Comparison of ENCODE assay signal across 8 cellular contexts in genomic region chr19:48638831-48639381, GRCh38. TPM values are rescaled to one million over a fixed set of nuclear protein-coding genes. Genes with fewer than 3 reads are reported as not detected.
DNase-seq lines count a peak whose midpoint lies in the region; ATAC-seq, FAIRE-seq and TF ChIP-seq lines count a peak whose summit lies in the region.

No MANE protein-coding gene starts in this region.

- peak; percentile 13 for ATAC-seq in K562

- BruUV-seq in K562 (replicated peaks; lab: Mats Ljungman, UMichigan): no TSS peak

- TF ChIP-seq RAD21 in K562 (CRISPR knock-in tag; conservative IDR thresholded peaks at IDR 0.05 in 1 of 2, IDR thresholded peaks at IDR 0.05 in 1 of 2): no peak

- H3K36me3 ChIP-seq in K562 (ENCODE audit: control insufficient read depth, insufficient read depth, low read length): no peaks in the 10 kb centered on the region
- H3K36me3 ChIP-seq in mucosa of stomach (ENCODE audit: control insufficient read depth, insufficient read depth, low read length): no peaks in the 10 kb centered on the region

- H3K4me2 ChIP-seq in K562 (ENCODE audit: insufficient read depth, low read length): peak overlapping the region; percentile 100

- H3K9me3 ChIP-seq in K562 (replicated peaks; ENCODE audit: control insufficient read depth, insufficient read depth, low read depth, low read length) (no peaks in the 10 kb centered on the region), mucosa of stomach (ENCODE audit: control insufficient read depth, low read length) (no peaks in the 10 kb centered on the region)

- peaks cover 3% of the 10 kb centered on the region for H3K9me1 ChIP-seq in K562 (ENCODE audit: control insufficient read depth, insufficient read depth, low read length)

- H3K4me3 ChIP-seq in K562: peak overlapping the region; percentile 51
- H3K4me3 ChIP-seq in mucosa of stomach (ENCODE audit: low read length): peak overlapping the region; percentile 5

- H4K20me1 ChIP-seq in K562 (replicated peaks; ENCODE audit: control insufficient read depth, insufficient read depth, low read length): 0 out of 2 replicates have a peak, but pooled peaks cover 4% of the 10 kb centered on the region

- CTCF ChIA-PET in K562 (lab: Yijun Ruan, JAX; ENCODE audit: low intra/inter-chr PET ratio): interaction anchor here (0.6 kb wide), 1 partner anchor 103 kb away, joined by 3 read pairs; no protein-coding TSS in a partner anchor

- peak overlapping the region; percentile 93 for H2AFZ ChIP-seq in K562 (ENCODE audit: low read depth, low read length)

- H3K79me2 ChIP-seq in K562 (ENCODE audit: control insufficient read depth, insufficient read depth, low read length): peaks cover 27% of the 10 kb centered on the region; the same call in 2 of the 3 replicates

- POLR2A ChIA-PET in K562 (lab: Yijun Ruan, JAX): interaction anchor here (1.1 to 1.3 kb wide), 2 partner anchors 142 to 355 kb away, joined by 3 to 4 read pairs; partner anchors contain the start of gene RUVBL2

- H3K27ac ChIP-seq in K562 (ENCODE audit: extremely low read depth, low read depth, low read length): peak overlapping the region; percentile 91

- no peak for TF ChIP-seq EP300 in K562 (IDR thresholded peaks at IDR 0.05; ENCODE audit: low read length)

- FAIRE-seq in K562 (lab: Jason Lieb, UNC) (peak; percentile 56), urothelium cell line (lab: Jason Lieb, UNC) (no peak)

- H3K4me1 ChIP-seq in K562 (replicated peaks in 1 of 2; ENCODE audit: control insufficient read depth in 2 of 2, insufficient read depth in 2 of 2, low read length in 2 of 2) (peaks cover 32 to 58% of the 10 kb centered on the region in 2 experiments), mucosa of stomach (ENCODE audit: control insufficient read depth, insufficient read depth, low read length) (peaks cover 30% of the 10 kb centered on the region)

- TF ChIP-seq CTCF in K562 (IDR thresholded peaks at IDR 0.05 in 2 of 3, conservative IDR thresholded peaks at IDR 0.05 in 1 of 3; ENCODE audit: insufficient read depth in 2 of 3, low read depth in 1 of 3, low read length in 3 of 3): no peak

- H3K27me3 ChIP-seq in K562 (ENCODE audit: control insufficient read depth in 2 of 2, insufficient read depth in 2 of 2, low read length in 2 of 2): no peaks in the 10 kb centered on the region
- no peaks in the 10 kb centered on the region for H3K27me3 ChIP-seq in mucosa of stomach (ENCODE audit: control insufficient read depth, insufficient read depth, low read length)

- 9% methylated on average over 16 of the region's 16 CpGs for WGBS in K562 (ENCODE audit: insufficient coverage, low coverage, missing lambda C conversion rate)

- peak; percentile 61 for TF ChIP-seq POLR2A in K562 (conservative IDR thresholded peaks at IDR 0.05)

- H3K9ac ChIP-seq in K562 (ENCODE audit: insufficient read depth in 1 of 2, low read depth in 2 of 2, low read length in 2 of 2): peak overlapping the region; percentile 78 to 94
- peak overlapping the region; percentile 92 for H3K9ac ChIP-seq in mucosa of stomach (ENCODE audit: low read length)

- peak; percentile 17 for DNase-seq in stimulated activated CD4-positive, alpha-beta T cell treated with anti-CD3 and anti-CD28 coated beads, Interleukin-4, amount 100 ng/mL, for 24 hours
- DNase-seq in stimulated activated CD4-positive, alpha-beta T cell treated with anti-CD3 and anti-CD28 coated beads, Interleukin-12 subunit alpha, Interleukin-12 subunit beta, amount 100 ng/mL, for 4 hours: no peak
- DNase-seq in K562 (ENCODE audit: extremely low read depth in 1 of 4, low spot score in 3 of 4) (peak; percentile 77 to 88 (median 80)), NCI-H2196 (lab: John Stamatoyannopoulos, UW; ENCODE audit: unreplicated experiment) (no peak), urothelium cell line (ENCODE audit: low spot score) (no peak), D341Med (ENCODE audit: low spot score) (no peak)
- no peak for DNase-seq in stimulated activated CD4-positive, alpha-beta T cell treated with anti-CD3 and anti-CD28 coated beads, Interleukin-15, amount 100 ng/mL, for 24 hours

- intact Hi-C loops in K562 (cut with micrococcal nuclease): no loop called here

- in situ Hi-C loops in K562 (cut with MboI): no loop called here

RNA-seq across cellular contexts. Expression of gene DBP, which starts 1.7 kb away (rescaled TPM):
- 1.9 and 3.2 TPM in 2 replicates for total RNA-seq in K562 (2011; cell fraction: chromatin; rRNA removed; ENCODE audit: low replicate concordance)
- 1.8 and 2.2 TPM in 2 replicates for total RNA-seq in K562 (2011; cell fraction: nucleolus; rRNA removed)
- 2.1 and 3.3 TPM in 2 replicates for total RNA-seq in K562 (2011; cell fraction: nucleoplasm; rRNA removed)
- 3.6 and 5.0 TPM in 2 replicates for total RNA-seq in K562 (2014; rRNA removed)
- 0.96 and 1.1 TPM in 2 replicates for total RNA-seq in K562 (2014; rRNA removed; fragmentation: Illumina TruSeq; extraction: Trizol)
- 3.7 and 3.9 TPM in 2 replicates for total RNA-seq in K562 (2015; rRNA removed; fragmentation: Illumina TruSeq; extraction: Trizol)
- total RNA-seq in K562 (2021): 2.6 and 5.5 TPM in 2 replicates
- polyA plus RNA-seq in K562 (2011; rRNA removed): 0.45 and 1.1 TPM in 2 replicates
- polyA plus RNA-seq in K562 (2011; cell fraction: cytosol; rRNA removed): 1.0 and 1.3 TPM in 2 replicates
- polyA plus RNA-seq in K562 (2011; cell fraction: nucleus; rRNA removed): 1.2 and 1.5 TPM in 2 replicates
- polyA plus RNA-seq in K562 (2012): 4.6 and 5.2 TPM in 2 replicates
- polyA plus RNA-seq in K562 (2014; fragmentation: Illumina TruSeq; extraction: Trizol): 1.8 and 2.1 TPM in 2 replicates
- polyA plus RNA-seq in K562 (2014; fragmentation: Nextera tagmentation; extraction: Ambion mirVana): under 1 TPM; 0.25 to 0.64 TPM
- 1.6 and 3.8 TPM in 2 replicates for polyA plus RNA-seq in K562 (2014; rRNA removed)
- 0.49 and 0.99 TPM in 2 replicates for polyA minus RNA-seq in K562 (2011; rRNA and poly(A)+ RNA removed)
- polyA minus RNA-seq in K562 (2011; cell fraction: cytosol; rRNA and poly(A)+ RNA removed): 0.38 and 1.8 TPM in 2 replicates
- 0.67 and 2.7 TPM in 2 replicates for polyA minus RNA-seq in K562 (2011; cell fraction: nucleus; rRNA and poly(A)+ RNA removed)

RNA-seq across cellular contexts. Expression of gene CA11, which starts 7.1 kb away (rescaled TPM):
- 3.6 and 10.9 TPM in 2 replicates for total RNA-seq in K562 (2011; cell fraction: chromatin; rRNA removed; ENCODE audit: low replicate concordance)
- total RNA-seq in K562 (2011; cell fraction: nucleolus; rRNA removed): 3.8 and 4.2 TPM in 2 replicates
- 4.3 and 8.0 TPM in 2 replicates for total RNA-seq in K562 (2011; cell fraction: nucleoplasm; rRNA removed)
- total RNA-seq in K562 (2014; rRNA removed) (19.9 and 37.7 TPM in 2 replicates), K562 (2014; rRNA removed; fragmentation: Illumina TruSeq; extraction: Trizol) (2.4 and 2.9 TPM in 2 replicates), K562 (2015; rRNA removed; fragmentation: Illumina TruSeq; extraction: Trizol) (7.5 and 8.3 TPM in 2 replicates), K562 (2021) (14.8 and 16.2 TPM in 2 replicates)
- polyA plus RNA-seq in K562 (2011; rRNA removed) (4.1 and 8.1 TPM in 2 replicates), K562 (2014; fragmentation: Illumina TruSeq; extraction: Trizol) (12.7 and 22.5 TPM in 2 replicates), K562 (2014; fragmentation: Nextera tagmentation; extraction: Ambion mirVana) (10 to 100 TPM in 1 of 2 experiments, 1 to 10 TPM in 1; 6.3 to 11.5 TPM), K562 (2014; rRNA removed) (8.2 and 19.3 TPM in 2 replicates)
- polyA plus RNA-seq in K562 (2011; cell fraction: cytosol; rRNA removed): 9.2 and 10.8 TPM in 2 replicates
- 14.9 and 15.1 TPM in 2 replicates for polyA plus RNA-seq in K562 (2011; cell fraction: nucleus; rRNA removed)
- polyA plus RNA-seq in K562 (2012): 23.4 and 24.4 TPM in 2 replicates
- 1.7 and 4.4 TPM in 2 replicates for polyA minus RNA-seq in K562 (2011; rRNA and poly(A)+ RNA removed)
- polyA minus RNA-seq in K562 (2011; cell fraction: cytosol; rRNA and poly(A)+ RNA removed): 4.6 and 5.4 TPM in 2 replicates
- polyA minus RNA-seq in K562 (2011; cell fraction: nucleus; rRNA and poly(A)+ RNA removed): 1.9 and 2.2 TPM in 2 replicates

RNA-seq across cellular contexts. Expression of gene SPHK2, which starts 19.6 kb away (rescaled TPM):
- total RNA-seq in K562 (2011; cell fraction: chromatin; rRNA removed; ENCODE audit: low replicate concordance): 16.1 and 40.7 TPM in 2 replicates
- total RNA-seq in K562 (2011; cell fraction: nucleolus; rRNA removed): 26.3 and 31.7 TPM in 2 replicates
- 25.7 and 33.8 TPM in 2 replicates for total RNA-seq in K562 (2011; cell fraction: nucleoplasm; rRNA removed)
- total RNA-seq in K562 (2014; rRNA removed): 4.0 and 8.2 TPM in 2 replicates
- total RNA-seq in K562 (2014; rRNA removed; fragmentation: Illumina TruSeq; extraction: Trizol): 2.1 and 2.9 TPM in 2 replicates
- 5.4 and 5.5 TPM in 2 replicates for total RNA-seq in K562 (2015; rRNA removed; fragmentation: Illumina TruSeq; extraction: Trizol)
- total RNA-seq in K562 (2021): 13.9 and 15.2 TPM in 2 replicates
- 2.0 and 3.5 TPM in 2 replicates for polyA plus RNA-seq in K562 (2011; rRNA removed)
- polyA plus RNA-seq in K562 (2011; cell fraction: cytosol; rRNA removed): 2.7 and 9.3 TPM in 2 replicates
- 11.1 and 18.6 TPM in 2 replicates for polyA plus RNA-seq in K562 (2011; cell fraction: nucleus; rRNA removed)
- polyA plus RNA-seq in K562 (2012): 7.0 and 7.3 TPM in 2 replicates
- 2.6 and 6.4 TPM in 2 replicates for polyA plus RNA-seq in K562 (2014; fragmentation: Illumina TruSeq; extraction: Trizol)
- polyA plus RNA-seq in K562 (2014; fragmentation: Nextera tagmentation; extraction: Ambion mirVana): under 1 TPM; 0.10 to 0.17 TPM
- 9.0 and 10.8 TPM in 2 replicates for polyA plus RNA-seq in K562 (2014; rRNA removed)
- 2.8 and 3.5 TPM in 2 replicates for polyA minus RNA-seq in K562 (2011; rRNA and poly(A)+ RNA removed)
- polyA minus RNA-seq in K562 (2011; cell fraction: cytosol; rRNA and poly(A)+ RNA removed): 5.3 and 7.7 TPM in 2 replicates
- polyA minus RNA-seq in K562 (2011; cell fraction: nucleus; rRNA and poly(A)+ RNA removed): 8.6 and 9.6 TPM in 2 replicates

RNA-seq across cellular contexts. Expression of gene RPL18, which starts 19.9 kb away (rescaled TPM):
- total RNA-seq in K562 (2011; cell fraction: chromatin; rRNA removed; ENCODE audit: low replicate concordance): 185 and 358 TPM in 2 replicates
- total RNA-seq in K562 (2011; cell fraction: nucleolus; rRNA removed): 779 and 884 TPM in 2 replicates
- 712 and 996 TPM in 2 replicates for total RNA-seq in K562 (2011; cell fraction: nucleoplasm; rRNA removed)
- total RNA-seq in K562 (2014; rRNA removed) (2,565 and 3,619 TPM in 2 replicates), K562 (2014; rRNA removed; fragmentation: Illumina TruSeq; extraction: Trizol) (1,358 and 1,367 TPM in 2 replicates), K562 (2015; rRNA removed; fragmentation: Illumina TruSeq; extraction: Trizol) (2,022 and 2,084 TPM in 2 replicates), K562 (2021) (2,028 and 2,113 TPM in 2 replicates)
- polyA plus RNA-seq in K562 (2011; rRNA removed) (1,530 and 1,971 TPM in 2 replicates), K562 (2014; fragmentation: Illumina TruSeq; extraction: Trizol) (1,653 and 2,262 TPM in 2 replicates), K562 (2014; fragmentation: Nextera tagmentation; extraction: Ambion mirVana) (100 to 1,000 TPM; 312 to 402 TPM), K562 (2014; rRNA removed) (2,460 and 2,635 TPM in 2 replicates)
- polyA plus RNA-seq in K562 (2011; cell fraction: cytosol; rRNA removed): 2,544 and 3,068 TPM in 2 replicates
- polyA plus RNA-seq in K562 (2011; cell fraction: nucleus; rRNA removed): 847 and 901 TPM in 2 replicates
- 2,553 and 4,056 TPM in 2 replicates for polyA plus RNA-seq in K562 (2012)
- polyA minus RNA-seq in K562 (2011; rRNA and poly(A)+ RNA removed): 413 and 534 TPM in 2 replicates
- 805 and 1,017 TPM in 2 replicates for polyA minus RNA-seq in K562 (2011; cell fraction: cytosol; rRNA and poly(A)+ RNA removed)
- polyA minus RNA-seq in K562 (2011; cell fraction: nucleus; rRNA and poly(A)+ RNA removed): 167 and 323 TPM in 2 replicates

RNA-seq across cellular contexts. Expression of gene FAM83E, which starts 24.0 kb away (rescaled TPM):
- total RNA-seq in K562 (2011; cell fraction: chromatin; rRNA removed; ENCODE audit: low replicate concordance): 1.9 and 6.0 TPM in 2 replicates
- 3.4 and 7.2 TPM in 2 replicates for total RNA-seq in K562 (2011; cell fraction: nucleolus; rRNA removed)
- 6.5 and 9.6 TPM in 2 replicates for total RNA-seq in K562 (2011; cell fraction: nucleoplasm; rRNA removed)
- 0.82 TPM in 1 of 2 replicates, not detected in the other for total RNA-seq in K562 (2014; rRNA removed)
- total RNA-seq in K562 (2014; rRNA removed; fragmentation: Illumina TruSeq; extraction: Trizol): 0.29 TPM in 1 of 2 replicates, not detected in the other
- 0.45 and 0.87 TPM in 2 replicates for total RNA-seq in K562 (2015; rRNA removed; fragmentation: Illumina TruSeq; extraction: Trizol)
- 0.71 and 1.3 TPM in 2 replicates for total RNA-seq in K562 (2021)
- 0.15 TPM in 2 replicates for polyA plus RNA-seq in K562 (2011; rRNA removed)
- 0.04 TPM in 1 of 2 replicates, not detected in the other for polyA plus RNA-seq in K562 (2011; cell fraction: cytosol; rRNA removed)
- polyA plus RNA-seq in K562 (2011; cell fraction: nucleus; rRNA removed): 0.18 and 1.2 TPM in 2 replicates
- polyA plus RNA-seq in K562 (2012): 0.13 and 0.14 TPM in 2 replicates
- not detected in 2 replicates for polyA plus RNA-seq in K562 (2014; fragmentation: Illumina TruSeq; extraction: Trizol)
- polyA plus RNA-seq in K562 (2014; fragmentation: Nextera tagmentation; extraction: Ambion mirVana): not detected
- polyA plus RNA-seq in K562 (2014; rRNA removed): 0.04 and 0.19 TPM in 2 replicates
- not detected in 2 replicates for polyA minus RNA-seq in K562 (2011; rRNA and poly(A)+ RNA removed)
- not detected in 2 replicates for polyA minus RNA-seq in K562 (2011; cell fraction: cytosol; rRNA and poly(A)+ RNA removed)
- polyA minus RNA-seq in K562 (2011; cell fraction: nucleus; rRNA and poly(A)+ RNA removed): 2.4 and 4.2 TPM in 2 replicates

Comparison
In these comparisons a context has a peak if more than half of its experiments do, and no peak if none do; other contexts are left out.
1. DNase-seq: peak in stimulated activated CD4-positive, alpha-beta T cell treated with anti-CD3 and anti-CD28 coated beads, Interleukin-4, amount 100 ng/mL, for 24 hours (single experiment) and K562 (4 of 4); none in stimulated activated CD4-positive, alpha-beta T cell treated with anti-CD3 and anti-CD28 coated beads, Interleukin-12 subunit alpha, Interleukin-12 subunit beta, amount 100 ng/mL, for 4 hours (single experiment), NCI-H2196 (single experiment), stimulated activated CD4-positive, alpha-beta T cell treated with anti-CD3 and anti-CD28 coated beads, Interleukin-15, amount 100 ng/mL, for 24 hours (single experiment), urothelium cell line (single experiment) and D341Med (single experiment).